9 cellular contexts compared by ENCODE assay signal in genomic region chr19:44653977-44654784, GRCh38. TPM values are rescaled to one million over a fixed set of nuclear protein-coding genes. Genes with fewer than 3 reads are reported as not detected.
DNase-seq lines count a peak whose midpoint lies in the region; ATAC-seq and TF ChIP-seq lines count a peak whose summit lies in the region.
"Had no signal": no experiment of that assay in that cellular context is flagged by ENCODE, and none has a peak within 500 bp of the region (broad histone marks: within the 10 kb centered on the region; RNA-seq: fewer than 3 reads in every experiment).

No MANE protein-coding gene starts in this region.

- intact Hi-C loops in prostate gland (cut with DNase I), result no loop called here

- H3K4me1 ChIP-seq in OCI-LY3 (ENCODE audit: low read length) (peaks cover 11% of the 10 kb centered on the region), gastroesophageal sphincter (peaks cover 0 to 11% (median 0%) of the 10 kb centered on the region in 3 donors), prostate gland (replicated peaks) (no peaks in the 10 kb centered on the region)

- TF ChIP-seq EP300 in gastroesophageal sphincter (IDR thresholded peaks at IDR 0.05), result no peak

- H3K9me3 ChIP-seq in OCI-LY3 (ENCODE audit: insufficient read depth, low read length) (no peaks in the 10 kb centered on the region), gastroesophageal sphincter (no peaks in the 10 kb centered on the region), prostate gland (no peaks in the 10 kb centered on the region)

- DNase-seq in GM13976 (ENCODE audit: low spot score) (peak; percentile 90), prostate gland (ENCODE audit: low spot score) (peak; percentile 58), D341Med (ENCODE audit: low spot score) (no peak)
- peak; percentile 79 to 80 for DNase-seq in activated T-cell treated with anti-CD3 and anti-CD28 coated beads, Interleukin-2, amount 50 U/mL, for 72 hours

- in situ Hi-C loops in GM13976 (cut with MboI; ENCODE audit: low sequenced_read_pairs, unreplicated experiment), result loop anchor here (10.0 kb wide), 1 partner anchor 79 kb away; no protein-coding TSS in a partner anchor

- 41% methylated on average over 8 of the region's 16 CpGs; no CpG with 5 or more reads in 1 of the 2 donors for WGBS in gastroesophageal sphincter (ENCODE audit: low coverage in 1 of 2), 2 donors
- 62% methylated on average over 16 of the region's 16 CpGs for WGBS in prostate gland

- H3K27ac ChIP-seq in OCI-LY3 (ENCODE audit: low read length), result no peak overlapping the region
- H3K27ac ChIP-seq in gastroesophageal sphincter, result no peak overlapping the region
- no peak overlapping the region for H3K27ac ChIP-seq in prostate gland

- peaks cover 7 to 25% of the 10 kb centered on the region in 2 donors for H3K36me3 Mint-ChIP-seq in activated T-cell treated with anti-CD3 and anti-CD28 coated beads, Interleukin-2, amount 50 U/mL, for 72 hours (ENCODE audit: insufficient read depth in 2 of 2)

- no peak overlapping the region for H2AFZ ChIP-seq in OCI-LY3 (ENCODE audit: low read depth, low read length)

- H3K27me3 ChIP-seq in OCI-LY3 (ENCODE audit: low read depth, low read length), result peaks cover 29% of the 10 kb centered on the region
- H3K27me3 ChIP-seq in gastroesophageal sphincter, result no peaks in the 10 kb centered on the region
- no peaks in the 10 kb centered on the region for H3K27me3 ChIP-seq in prostate gland (replicated peaks; ENCODE audit: insufficient read depth)

- H3K27ac Mint-ChIP-seq in activated T-cell treated with anti-CD3 and anti-CD28 coated beads, Interleukin-2, amount 50 U/mL, for 72 hours, result no peak overlapping the region

- no peaks in the 10 kb centered on the region for H3K79me2 ChIP-seq in OCI-LY3 (ENCODE audit: low read length)

- H3K9ac ChIP-seq in OCI-LY3 (ENCODE audit: low read length), result no peak overlapping the region

- TF ChIP-seq CTCF in GM13976 (IDR thresholded peaks at IDR 0.05; ENCODE audit: borderline replicate concordance, control extremely low read depth, extremely low read depth, insufficient read depth, missing control alignments), result peak; percentile 95
- TF ChIP-seq CTCF in OCI-LY3 (IDR thresholded peaks at IDR 0.05; ENCODE audit: low read depth, low read length), result peak; percentile 90
- TF ChIP-seq CTCF in gastroesophageal sphincter (IDR thresholded peaks at IDR 0.05), result peak in 3 of 4 experiments; percentile 38 to 69 (median 60)
- TF ChIP-seq CTCF in prostate gland (IDR thresholded peaks at IDR 0.05), result peak in 3 of 4 experiments; percentile 38 to 70 (median 61)

- no peaks in the 10 kb centered on the region for H3K27me3 Mint-ChIP-seq in activated T-cell treated with anti-CD3 and anti-CD28 coated beads, Interleukin-2, amount 50 U/mL, for 72 hours (ENCODE audit: low read depth)

- ATAC-seq in HG02610 (IDR thresholded peaks at IDR 0.05; ENCODE audit: unreplicated experiment) (peak; percentile 71), gastroesophageal sphincter (no peak), GM18873 (IDR thresholded peaks at IDR 0.05; ENCODE audit: low FRiP score, unreplicated experiment) (no peak)
- peak; percentile 90 to 93 for ATAC-seq in activated T-cell treated with anti-CD3 and anti-CD28 coated beads, Interleukin-2, amount 50 U/mL, for 72 hours (replicated peaks in 1 of 2)

- H3K4me3 Mint-ChIP-seq in activated T-cell treated with anti-CD3 and anti-CD28 coated beads, Interleukin-2, amount 50 U/mL, for 72 hours, result no peak overlapping the region

- peaks cover 15% of the 10 kb centered on the region for H3K4me1 Mint-ChIP-seq in activated T-cell treated with anti-CD3 and anti-CD28 coated beads, Interleukin-2, amount 50 U/mL, for 72 hours (ENCODE audit: low read depth)

- no peaks in the 10 kb centered on the region for H4K20me1 ChIP-seq in OCI-LY3 (ENCODE audit: insufficient read depth, low read length)

- H3K36me3 ChIP-seq in OCI-LY3 (replicated peaks; ENCODE audit: low read depth, low read length) (no peaks in the 10 kb centered on the region), gastroesophageal sphincter (peaks cover 0 to 97% of the 10 kb centered on the region in 2 donors), prostate gland (peaks cover 4 to 13% of the 10 kb centered on the region in 2 donors)

- H3K4me3 ChIP-seq in OCI-LY3 (ENCODE audit: low read length) (peak overlapping the region; percentile 4; the same call in 1 of the 2 replicates), gastroesophageal sphincter (no peak overlapping the region), prostate gland (no peak overlapping the region)

- H3K9me3 Mint-ChIP-seq in activated T-cell treated with anti-CD3 and anti-CD28 coated beads, Interleukin-2, amount 50 U/mL, for 72 hours, result no peaks in the 10 kb centered on the region

- TF ChIP-seq POLR2A in gastroesophageal sphincter (IDR thresholded peaks at IDR 0.05), result no peak
- TF ChIP-seq POLR2A in prostate gland (IDR thresholded peaks at IDR 0.05), result no peak

- peak overlapping the region; percentile 57 for H3K4me2 ChIP-seq in OCI-LY3 (ENCODE audit: low read length)

RNA-seq across cellular contexts. Expression of gene PVR, which starts 10.5 kb away (rescaled TPM):
- 10 to 100 TPM; 13.9 to 17.5 TPM for total RNA-seq in activated T-cell treated with anti-CD3 and anti-CD28 coated beads, Interleukin-2, amount 50 U/mL, for 72 hours
- total RNA-seq in gastroesophageal sphincter (10 to 100 TPM; 27.1 to 58.5 (median 33.4) TPM), prostate gland (10 to 100 TPM; 30.1 to 35.6 TPM)

RNA-seq across cellular contexts. Expression of gene CEACAM19, which starts 17.1 kb away (rescaled TPM):
- 1 to 10 TPM; 3.0 to 4.3 TPM for total RNA-seq in activated T-cell treated with anti-CD3 and anti-CD28 coated beads, Interleukin-2, amount 50 U/mL, for 72 hours
- 1 to 10 TPM in 3 of 4 donors, under 1 TPM in 1; 0.82 to 5.2 (median 3.5) TPM for total RNA-seq in gastroesophageal sphincter
- total RNA-seq in prostate gland, result 1 to 10 TPM; 3.6 to 8.1 TPM

RNA-seq across cellular contexts. Expression of gene IGSF23, which starts 40.8 kb away (rescaled TPM):
- total RNA-seq in activated T-cell treated with anti-CD3 and anti-CD28 coated beads, Interleukin-2, amount 50 U/mL, for 72 hours, result not detected
- total RNA-seq in gastroesophageal sphincter (not detected), prostate gland (not detected)
- total RNA-seq: glomerular endothelial cell had no signal

RNA-seq across cellular contexts. Expression of gene CEACAM16, which starts 44.8 kb away (rescaled TPM):
- total RNA-seq in activated T-cell treated with anti-CD3 and anti-CD28 coated beads, Interleukin-2, amount 50 U/mL, for 72 hours, result not detected
- not detected for total RNA-seq in gastroesophageal sphincter
- not detected for total RNA-seq in prostate gland
- total RNA-seq: glomerular endothelial cell had no signal

Comparison
In these comparisons a context has a peak if more than half of its experiments do, and no peak if none do; other contexts are left out.
1. ATAC-seq: peak in HG02610 (single experiment) and activated T-cell treated with anti-CD3 and anti-CD28 coated beads, Interleukin-2, amount 50 U/mL, for 72 hours (2 of 2); none in gastroesophageal sphincter (single experiment) and GM18873 (single experiment).
2. Peak in every context shown above with its lines, with median percentiles within 50 percentile points of each other: CTCF ChIP-seq.